In the genomic region with DNA sequence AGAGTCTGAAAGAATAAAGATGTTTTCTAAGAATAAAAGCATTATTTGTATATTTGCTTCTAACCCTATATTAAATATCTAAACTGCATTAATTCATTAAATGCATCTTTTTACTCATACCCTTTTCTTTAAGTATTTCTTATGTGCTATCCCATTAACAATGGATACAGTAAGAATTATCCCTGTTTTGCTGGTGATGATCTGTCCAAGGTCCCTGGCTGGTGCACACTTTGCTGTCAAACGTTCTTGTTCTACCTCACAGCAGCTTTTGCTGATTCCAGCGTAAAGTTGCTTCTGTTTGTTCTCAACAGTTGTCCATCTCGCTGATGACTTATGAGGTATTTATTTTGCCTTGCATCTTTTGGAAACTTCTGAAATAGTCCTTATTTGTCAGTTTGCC, we compare ENCODE assay signal across 26 cellular contexts.
"Had no signal": no experiment of that assay in that cellular context is flagged by ENCODE, and none has a peak within 500 bp of the region (broad histone marks: within the 10 kb centered on the region; RNA-seq: fewer than 3 reads in every experiment).

No MANE protein-coding gene starts in this region.

- H3K4me3 ChIP-seq: stomach, suprapubic skin, testis, thoracic aorta, thyroid gland, tibial artery, tibial nerve, transverse colon, upper lobe of left lung, upper lobe of right lung, uterus, vagina had no signal

- H3K4me1 ChIP-seq: suprapubic skin, testis, thyroid gland, tibial artery, tibial nerve, upper lobe of left lung, upper lobe of right lung, uterus, vagina had no signal

- H3K27ac ChIP-seq: stomach, suprapubic skin, testis, thoracic aorta, thyroid gland, tibial artery, tibial nerve, transverse colon, upper lobe of left lung, upper lobe of right lung, uterus, vagina had no signal

- H3K9me3 ChIP-seq: stomach, suprapubic skin, testis, thoracic aorta, thyroid gland, tibial artery, tibial nerve, transverse colon, upper lobe of left lung, upper lobe of right lung, uterus, vagina had no signal

- H3K27me3 ChIP-seq: testis, thyroid gland, tibial nerve, transverse colon, upper lobe of left lung, vagina had no signal

- ATAC-seq: stimulated activated effector memory CD8-positive, alpha-beta T cell treated with anti-CD3 and anti-CD28 coated beads, Interleukin-12 subunit alpha, Interleukin-12 subunit beta, amount 100 ng/mL, for 72 hours; stimulated activated memory B cell treated with anti-CD40 and anti-IgM and Interleukin-4, amounts not matched to agents 10 μg/mL and 1 μg/mL and 100 μg/mL, for 72 hours; stimulated activated naive B cell treated with anti-CD40 and anti-IgM and Interleukin-4, amounts not matched to agents 10 μg/mL and 1 μg/mL and 100 μg/mL, for 72 hours; stimulated activated naive CD8-positive, alpha-beta T cell treated with anti-CD3 and anti-CD28 coated beads, Interleukin-15, amount 100 ng/mL, for 72 hours; stimulated activated naive CD8-positive, alpha-beta T cell treated with anti-CD3 and anti-CD28 coated beads, Interleukin-15, Interleukin-2, amounts not matched to agents 100 U/mL and 50 U/mL, for 24 hours; upper lobe of right lung had no signal

- DNase-seq: stimulated activated CD4-positive, alpha-beta T cell treated with anti-CD3 and anti-CD28 coated beads, Interleukin-2, amount 100 ng/mL, for 48 hours; stimulated activated CD4-positive, alpha-beta T cell treated with anti-CD3 and anti-CD28 coated beads, Interleukin-4, amount 100 ng/mL, for 1 hour; stimulated activated CD4-positive, alpha-beta T cell treated with anti-CD3 and anti-CD28 coated beads, Interleukin-4, amount 100 ng/mL, for 24 hours; stimulated activated CD4-positive, alpha-beta T cell treated with anti-CD3 and anti-CD28 coated beads, Interleukin-4, amount 100 ng/mL, for 4 hours; stimulated activated CD8-positive, alpha-beta memory T cell treated with anti-CD3 and anti-CD28 coated beads, Interleukin-4, amount 100 ng/mL, for 48 hours; stimulated activated naive B cell treated with anti-CD40 and anti-IgM and Interleukin-4, amounts not matched to agents 10 μg/mL and 1 μg/mL and 100 μg/mL, for 72 hours; stimulated activated naive CD4-positive, alpha-beta T cell; stimulated activated naive CD4-positive, alpha-beta T cell treated with Interleukin-2 at 50 U/mL for 16 hours; stimulated activated naive CD8-positive, alpha-beta T cell treated with anti-CD3 and anti-CD28 coated beads, Interleukin-15, amount 100 ng/mL, for 72 hours; stimulated activated naive CD8-positive, alpha-beta T cell treated with anti-CD3 and anti-CD28 coated beads, Interleukin-15, Interleukin-2, amounts not matched to agents 100 U/mL and 50 U/mL, for 24 hours; stomach; substantia nigra; testis; thyroid gland; tibial artery; trophoblast cell; upper lobe of left lung; upper lobe of right lung; uterus had no signal

- H3K36me3 ChIP-seq: stomach, suprapubic skin, thoracic aorta, thyroid gland, tibial artery, tibial nerve, transverse colon, upper lobe of left lung, upper lobe of right lung, vagina had no signal
